In the genomic region with DNA sequence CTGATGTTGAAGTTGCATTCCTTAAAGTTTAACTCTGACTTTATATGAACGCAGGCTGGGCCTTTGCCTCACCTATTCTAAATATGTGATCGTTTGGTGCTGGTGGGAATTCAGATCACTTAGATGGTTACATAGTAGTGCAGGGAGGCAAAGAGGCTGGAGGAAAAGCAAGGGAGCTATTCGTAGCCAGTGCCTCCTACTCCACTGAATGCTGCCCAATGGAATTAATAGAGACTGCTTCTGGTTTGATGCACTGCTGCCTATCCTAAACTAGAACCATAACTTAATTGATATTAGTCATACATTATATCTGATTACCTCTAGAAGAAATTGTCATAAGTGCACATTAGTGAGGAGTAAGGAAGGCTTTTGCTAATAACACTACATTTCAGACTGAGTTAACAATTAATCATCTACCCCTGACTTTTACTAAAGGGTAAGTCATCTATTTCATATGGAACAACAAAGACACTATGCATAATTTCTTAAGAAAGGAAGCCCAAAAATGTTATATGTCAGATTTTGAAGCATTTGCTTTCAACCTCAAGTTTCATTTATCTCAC, we compare ENCODE assay signal across 25 cellular contexts.
"Had no signal": no experiment of that assay in that cellular context is flagged by ENCODE, and none has a peak within 500 bp of the region (broad histone marks: within the 10 kb centered on the region; RNA-seq: fewer than 3 reads in every experiment).

No MANE protein-coding gene starts in this region.

- H3K27me3 ChIP-seq: stomach, suprapubic skin, testis, thyroid gland, tibial artery, tibial nerve, transverse colon, upper lobe of left lung, upper lobe of right lung, uterus, vagina had no signal

- H3K4me3 ChIP-seq: stomach, suprapubic skin, testis, thoracic aorta, thyroid gland, tibial artery, tibial nerve, transverse colon, upper lobe of left lung, upper lobe of right lung, uterus, vagina had no signal

- H3K9me3 ChIP-seq: stomach, suprapubic skin, testis, thoracic aorta, thyroid gland, tibial artery, tibial nerve, transverse colon, upper lobe of left lung, upper lobe of right lung, uterus, vagina had no signal

- H3K36me3 ChIP-seq: stomach, suprapubic skin, thoracic aorta, thyroid gland, tibial artery, tibial nerve, transverse colon, upper lobe of left lung, upper lobe of right lung, uterus, vagina had no signal

- ATAC-seq: stimulated activated effector memory CD8-positive, alpha-beta T cell treated with anti-CD3 and anti-CD28 coated beads, Interleukin-12 subunit alpha, Interleukin-12 subunit beta, amount 100 ng/mL, for 72 hours; stimulated activated memory B cell treated with anti-CD40 and anti-IgM and Interleukin-4, amounts not matched to agents 10 μg/mL and 1 μg/mL and 100 μg/mL, for 72 hours; stimulated activated naive B cell treated with anti-CD40 and anti-IgM and Interleukin-4, amounts not matched to agents 10 μg/mL and 1 μg/mL and 100 μg/mL, for 72 hours; stimulated activated naive CD8-positive, alpha-beta T cell treated with anti-CD3 and anti-CD28 coated beads, Interleukin-15, amount 100 ng/mL, for 72 hours; stimulated activated naive CD8-positive, alpha-beta T cell treated with anti-CD3 and anti-CD28 coated beads, Interleukin-15, Interleukin-2, amounts not matched to agents 100 U/mL and 50 U/mL, for 24 hours; upper lobe of right lung had no signal

- H3K4me1 ChIP-seq: stomach, suprapubic skin, testis, thyroid gland, tibial artery, tibial nerve, transverse colon, upper lobe of left lung, upper lobe of right lung, uterus, vagina had no signal

- DNase-seq: stimulated activated CD4-positive, alpha-beta T cell treated with anti-CD3 and anti-CD28 coated beads, Interleukin-2, amount 100 ng/mL, for 48 hours; stimulated activated CD4-positive, alpha-beta T cell treated with anti-CD3 and anti-CD28 coated beads, Interleukin-4, amount 100 ng/mL, for 1 hour; stimulated activated CD4-positive, alpha-beta T cell treated with anti-CD3 and anti-CD28 coated beads, Interleukin-4, amount 100 ng/mL, for 24 hours; stimulated activated CD4-positive, alpha-beta T cell treated with anti-CD3 and anti-CD28 coated beads, Interleukin-4, amount 100 ng/mL, for 4 hours; stimulated activated CD8-positive, alpha-beta memory T cell treated with anti-CD3 and anti-CD28 coated beads, Interleukin-4, amount 100 ng/mL, for 48 hours; stimulated activated naive B cell treated with anti-CD40 and anti-IgM and Interleukin-4, amounts not matched to agents 10 μg/mL and 1 μg/mL and 100 μg/mL, for 72 hours; stimulated activated naive CD4-positive, alpha-beta T cell; stimulated activated naive CD4-positive, alpha-beta T cell treated with Interleukin-2 at 50 U/mL for 16 hours; stimulated activated naive CD8-positive, alpha-beta T cell treated with anti-CD3 and anti-CD28 coated beads, Interleukin-15, amount 100 ng/mL, for 72 hours; stimulated activated naive CD8-positive, alpha-beta T cell treated with anti-CD3 and anti-CD28 coated beads, Interleukin-15, Interleukin-2, amounts not matched to agents 100 U/mL and 50 U/mL, for 24 hours; stomach; substantia nigra; testis; thyroid gland; tibial artery; transverse colon; upper lobe of left lung; upper lobe of right lung; uterus had no signal

- H3K27ac ChIP-seq: stomach, suprapubic skin, testis, thoracic aorta, thyroid gland, tibial artery, tibial nerve, transverse colon, upper lobe of left lung, upper lobe of right lung, uterus, vagina had no signal
